In genomic region chr17:43416998-43417891, GRCh38 we compare ENCODE assay signal across 9 cellular contexts. TPM values are rescaled to one million over a fixed set of nuclear protein-coding genes. Genes with fewer than 3 reads are reported as not detected.
A peak's percentile ranks its signal among the peaks of the same experiment; 100 is the strongest.
DNase-seq lines count a peak whose midpoint lies in the region; ATAC-seq and TF ChIP-seq lines count a peak whose summit lies in the region.
"Had no signal": no experiment of that assay in that cellular context is flagged by ENCODE, and none has a peak within 500 bp of the region (broad histone marks: within the 10 kb centered on the region; RNA-seq: fewer than 3 reads in every experiment).

No MANE protein-coding gene starts in this region.

- no peak for TF ChIP-seq CTCF in Calu3 (IDR thresholded peaks at IDR 0.05; ENCODE audit: unreplicated experiment)
- no peak for TF ChIP-seq CTCF in fibroblast of villous mesenchyme (IDR thresholded peaks at IDR 0.05; ENCODE audit: insufficient read depth, low read depth, low read length)
- no peak for TF ChIP-seq CTCF in osteocyte (IDR thresholded peaks at IDR 0.05)

- DNase-seq in Calu3 (peak; percentile 27), fibroblast of villous mesenchyme (ENCODE audit: low read depth) (peak; percentile 69), osteocyte (ENCODE audit: extremely low spot score, unreplicated experiment) (no peak)
- no peak for DNase-seq in activated CD4-positive, alpha-beta memory T cell treated with anti-CD3 and anti-CD28 coated beads for 36 hours
- no peak for DNase-seq in activated T-helper 2 cell treated with anti-CD3 and anti-CD28 coated beads, Interferon-gamma antibody, Interleukin-2, Interleukin-4, amounts not matched to agents 10 μg/mL and 5 μg/mL and 100 μg/mL, durations not matched to agents 14 hours and 24 hours and 36 hours (ENCODE audit: low spot score)
- DNase-seq: DMS53 had no signal

- ATAC-seq in SK-N-SH treated with all-trans-retinoic acid at 6 μM for 48 hours (peak; percentile 71), HG02840 (IDR thresholded peaks at IDR 0.05; ENCODE audit: low FRiP score, unreplicated experiment) (no peak), HG03175 (IDR thresholded peaks at IDR 0.05; ENCODE audit: unreplicated experiment) (no peak)

- intact Hi-C loops in Calu3 (cut with micrococcal nuclease; ENCODE audit: unreplicated experiment): no loop called here
- intact Hi-C loops in activated CD4-positive, alpha-beta memory T cell treated with anti-CD3 and anti-CD28 coated beads for 36 hours (cut with micrococcal nuclease): no loop called here
- intact Hi-C loops in activated T-helper 2 cell treated with anti-CD3 and anti-CD28 coated beads, Interferon-gamma antibody, Interleukin-2, Interleukin-4, amounts not matched to agents 10 μg/mL and 5 μg/mL and 100 μg/mL, durations not matched to agents 14 hours and 24 hours and 36 hours (cut with micrococcal nuclease): no loop called here

- H3K4me3 Mint-ChIP-seq in Calu3 (ENCODE audit: low read depth, unreplicated experiment) (no peak overlapping the region), osteocyte (ENCODE audit: unreplicated experiment) (peak overlapping the region; percentile 7)
- H3K4me3 Mint-ChIP-seq in activated CD4-positive, alpha-beta memory T cell treated with anti-CD3 and anti-CD28 coated beads for 36 hours: no peak overlapping the region
- H3K4me3 Mint-ChIP-seq in activated T-helper 2 cell treated with anti-CD3 and anti-CD28 coated beads, Interferon-gamma antibody, Interleukin-2, Interleukin-4, amounts not matched to agents 10 μg/mL and 5 μg/mL and 100 μg/mL, durations not matched to agents 14 hours and 24 hours and 36 hours (ENCODE audit: low read depth): no peak overlapping the region

- H3K9me3 Mint-ChIP-seq in Calu3 (ENCODE audit: low read depth, unreplicated experiment): no peaks in the 10 kb centered on the region
- H3K9me3 Mint-ChIP-seq in osteocyte (ENCODE audit: unreplicated experiment): no peaks in the 10 kb centered on the region
- no peaks in the 10 kb centered on the region for H3K9me3 Mint-ChIP-seq in activated CD4-positive, alpha-beta memory T cell treated with anti-CD3 and anti-CD28 coated beads for 36 hours
- H3K9me3 Mint-ChIP-seq in activated T-helper 2 cell treated with anti-CD3 and anti-CD28 coated beads, Interferon-gamma antibody, Interleukin-2, Interleukin-4, amounts not matched to agents 10 μg/mL and 5 μg/mL and 100 μg/mL, durations not matched to agents 14 hours and 24 hours and 36 hours: no peaks in the 10 kb centered on the region

- H3K27ac Mint-ChIP-seq in Calu3 (ENCODE audit: unreplicated experiment) (no peak overlapping the region), osteocyte (ENCODE audit: unreplicated experiment) (peak overlapping the region; percentile 93)
- H3K27ac Mint-ChIP-seq in activated CD4-positive, alpha-beta memory T cell treated with anti-CD3 and anti-CD28 coated beads for 36 hours: no peak overlapping the region
- no peak overlapping the region for H3K27ac Mint-ChIP-seq in activated T-helper 2 cell treated with anti-CD3 and anti-CD28 coated beads, Interferon-gamma antibody, Interleukin-2, Interleukin-4, amounts not matched to agents 10 μg/mL and 5 μg/mL and 100 μg/mL, durations not matched to agents 14 hours and 24 hours and 36 hours

- no peak overlapping the region for H3K4me3 ChIP-seq in fibroblast of villous mesenchyme (ENCODE audit: low read depth, low read length)

- H3K27me3 Mint-ChIP-seq in Calu3 (ENCODE audit: unreplicated experiment): peaks cover 40% of the 10 kb centered on the region
- no peaks in the 10 kb centered on the region for H3K27me3 Mint-ChIP-seq in osteocyte (ENCODE audit: unreplicated experiment)
- H3K27me3 Mint-ChIP-seq in activated CD4-positive, alpha-beta memory T cell treated with anti-CD3 and anti-CD28 coated beads for 36 hours: peaks cover 6% of the 10 kb centered on the region
- H3K27me3 Mint-ChIP-seq in activated T-helper 2 cell treated with anti-CD3 and anti-CD28 coated beads, Interferon-gamma antibody, Interleukin-2, Interleukin-4, amounts not matched to agents 10 μg/mL and 5 μg/mL and 100 μg/mL, durations not matched to agents 14 hours and 24 hours and 36 hours (ENCODE audit: low read depth): peaks cover 17% of the 10 kb centered on the region

- CTCF ChIA-PET in Calu3 (lab: Charles Lee): interaction anchor here (0.6 kb wide), 1 partner anchor 11 kb away, joined by 4 read pairs; no protein-coding TSS in a partner anchor
- CTCF ChIA-PET in activated CD4-positive, alpha-beta memory T cell treated with anti-CD3 and anti-CD28 coated beads for 36 hours (lab: Charles Lee): interaction anchor here (1.2 kb wide), 1 partner anchor 23 kb away, joined by 3 read pairs; no protein-coding TSS in a partner anchor

- POLR2A ChIA-PET in activated CD4-positive, alpha-beta memory T cell treated with anti-CD3 and anti-CD28 coated beads for 36 hours (lab: Charles Lee): no interaction called here

- H3K36me3 Mint-ChIP-seq in Calu3 (ENCODE audit: insufficient read depth, unreplicated experiment): no peaks in the 10 kb centered on the region
- H3K36me3 Mint-ChIP-seq in osteocyte (ENCODE audit: unreplicated experiment): no peaks in the 10 kb centered on the region
- H3K36me3 Mint-ChIP-seq in activated CD4-positive, alpha-beta memory T cell treated with anti-CD3 and anti-CD28 coated beads for 36 hours: no peaks in the 10 kb centered on the region
- no peaks in the 10 kb centered on the region for H3K36me3 Mint-ChIP-seq in activated T-helper 2 cell treated with anti-CD3 and anti-CD28 coated beads, Interferon-gamma antibody, Interleukin-2, Interleukin-4, amounts not matched to agents 10 μg/mL and 5 μg/mL and 100 μg/mL, durations not matched to agents 14 hours and 24 hours and 36 hours (ENCODE audit: low read depth)

- BruUV-seq in Calu3 (replicated peaks; lab: Mats Ljungman, UMichigan): no TSS peak

- H3K4me1 Mint-ChIP-seq in Calu3 (ENCODE audit: low read depth, unreplicated experiment): peaks cover 13% of the 10 kb centered on the region
- peaks cover 46% of the 10 kb centered on the region for H3K4me1 Mint-ChIP-seq in osteocyte (ENCODE audit: unreplicated experiment)
- H3K4me1 Mint-ChIP-seq in activated CD4-positive, alpha-beta memory T cell treated with anti-CD3 and anti-CD28 coated beads for 36 hours (ENCODE audit: low read depth): no peaks in the 10 kb centered on the region
- no peaks in the 10 kb centered on the region for H3K4me1 Mint-ChIP-seq in activated T-helper 2 cell treated with anti-CD3 and anti-CD28 coated beads, Interferon-gamma antibody, Interleukin-2, Interleukin-4, amounts not matched to agents 10 μg/mL and 5 μg/mL and 100 μg/mL, durations not matched to agents 14 hours and 24 hours and 36 hours (ENCODE audit: low read depth)

TF ChIP-seq in SK-N-SH treated with all-trans-retinoic acid at 6 μM for 48 hours, 23 proteins besides CTCF, POLR2A, EP300 and RAD21:
- no peak for TF ChIP-seq TCF4 (CRISPR knock-in tag; IDR thresholded peaks at IDR 0.05; ENCODE audit: borderline replicate concordance)
- no peak for TF ChIP-seq ZNF8 (CRISPR knock-in tag; IDR thresholded peaks at IDR 0.05)
- no peak for TF ChIP-seq ESRRG (CRISPR knock-in tag; IDR thresholded peaks at IDR 0.05)
- no peak for TF ChIP-seq ZNF565 (CRISPR knock-in tag; conservative IDR thresholded peaks at IDR 0.05; ENCODE audit: low read depth)
- TF ChIP-seq BACH2 (CRISPR knock-in tag; IDR thresholded peaks at IDR 0.05; ENCODE audit: borderline replicate concordance): no peak
- no peak for TF ChIP-seq ZC3H10 (CRISPR knock-in tag; IDR thresholded peaks at IDR 0.05)

RNA-seq across cellular contexts. Expression of gene ARL4D, which starts 18.5 kb away (rescaled TPM):
- 3.4 TPM in 2 replicates for total RNA-seq in Calu3 (2022)
- 15.1 and 20.0 TPM in 2 replicates for total RNA-seq in fibroblast of villous mesenchyme
- total RNA-seq in osteocyte: 17.2 and 19.3 TPM in 2 replicates
- 1 to 10 TPM; 2.3 TPM for total RNA-seq in activated CD4-positive, alpha-beta memory T cell treated with anti-CD3 and anti-CD28 coated beads for 36 hours
- total RNA-seq in activated T-helper 2 cell treated with anti-CD3 and anti-CD28 coated beads, Interferon-gamma antibody, Interleukin-2, Interleukin-4, amounts not matched to agents 10 μg/mL and 5 μg/mL and 100 μg/mL, durations not matched to agents 14 hours and 24 hours and 36 hours: 4.0 and 4.9 TPM in 2 replicates

Comparison
In these comparisons a context has a peak if more than half of its experiments do, and no peak if none do; other contexts are left out.
1. DNase-seq: peak in Calu3 (single experiment) and fibroblast of villous mesenchyme (single experiment); none in osteocyte (single experiment), activated CD4-positive, alpha-beta memory T cell treated with anti-CD3 and anti-CD28 coated beads for 36 hours (single experiment) and activated T-helper 2 cell treated with anti-CD3 and anti-CD28 coated beads, Interferon-gamma antibody, Interleukin-2, Interleukin-4, amounts not matched to agents 10 μg/mL and 5 μg/mL and 100 μg/mL, durations not matched to agents 14 hours and 24 hours and 36 hours (single experiment).